Comparison of ENCODE assay signal across 10 cellular contexts in genomic region chr19:18174983-18175382, GRCh38. TPM values are rescaled to one million over a fixed set of nuclear protein-coding genes. Genes with fewer than 3 reads are reported as not detected.
A peak's percentile ranks its signal among the peaks of the same experiment; 100 is the strongest.
DNase-seq lines count a peak whose midpoint lies in the region; ATAC-seq, FAIRE-seq and TF ChIP-seq lines count a peak whose summit lies in the region.
"Had no signal": no experiment of that assay in that cellular context is flagged by ENCODE, and none has a peak within 500 bp of the region (broad histone marks: within the 10 kb centered on the region; RNA-seq: fewer than 3 reads in every experiment).

No MANE protein-coding gene starts in this region.

- H3K27ac ChIP-seq in A549 (no peak overlapping the region), lung (ENCODE audit: low read depth in 1 of 2, low read length in 1 of 2) (no peak overlapping the region)

- TF ChIP-seq POLR2A in A549 (IDR thresholded peaks at IDR 0.05; ENCODE audit: low read length) (no peak), GM12892 (IDR thresholded peaks at IDR 0.05; ENCODE audit: low read depth, low read length) (no peak; the same call in 1 of the 2 replicates)

- peak overlapping the region; percentile 94 for H3K4me3 Mint-ChIP-seq in activated T-helper 17 cell treated with anti-CD3 and anti-CD28 coated beads, Interleukin-2, amount 50 U/mL, for 72 hours

- H3K36me3 Mint-ChIP-seq in activated T-helper 17 cell treated with anti-CD3 and anti-CD28 coated beads, Interleukin-2, amount 50 U/mL, for 72 hours (ENCODE audit: low read depth) = peaks cover 28% of the 10 kb centered on the region

- peak overlapping the region; percentile 99; the same call in 1 of the 3 replicates for H3K4me2 ChIP-seq in A549

- H3K4me1 Mint-ChIP-seq in activated T-helper 17 cell treated with anti-CD3 and anti-CD28 coated beads, Interleukin-2, amount 50 U/mL, for 72 hours = no peaks in the 10 kb centered on the region

- H3K4me3 ChIP-seq in A549 = no peak overlapping the region
- H3K4me3 ChIP-seq in lung = peak overlapping the region; percentile 24

- H3K9me3 Mint-ChIP-seq in activated T-helper 17 cell treated with anti-CD3 and anti-CD28 coated beads, Interleukin-2, amount 50 U/mL, for 72 hours = no peaks in the 10 kb centered on the region

- TF ChIP-seq EP300 in A549 (IDR thresholded peaks at IDR 0.05) = no peak

- no peak overlapping the region for H3K27ac Mint-ChIP-seq in activated T-helper 17 cell treated with anti-CD3 and anti-CD28 coated beads, Interleukin-2, amount 50 U/mL, for 72 hours

- no peak for DNase-seq in A549 (ENCODE audit: low read depth in 1 of 2, low spot score in 1 of 2)
- DNase-seq in GM12892 (ENCODE audit: insufficient read length) = no peak
- DNase-seq in lung (ENCODE audit: low spot score) = no peak
- DNase-seq in AG08396 (ENCODE audit: low spot score) = no peak
- no peak for DNase-seq in MV-4-11 (lab: John Stamatoyannopoulos, UW)
- DNase-seq: Kasumi-1, midbrain had no signal

- TF ChIP-seq RAD21 in A549 (conservative IDR thresholded peaks at IDR 0.05 in 1 of 2, IDR thresholded peaks at IDR 0.05 in 1 of 2) = no peak

- H3K27me3 Mint-ChIP-seq in activated T-helper 17 cell treated with anti-CD3 and anti-CD28 coated beads, Interleukin-2, amount 50 U/mL, for 72 hours = no peaks in the 10 kb centered on the region

- CTCF ChIA-PET in A549 (lab: Yijun Ruan, JAX) = interaction anchor here (0.5 to 2.0 kb wide), 3 partner anchors 13 to 305 kb away, joined by 3 to 8 read pairs (median 5); no protein-coding TSS in a partner anchor

- WGBS in A549 (ENCODE audit: missing lambda C conversion rate) = 97% methylated on average over 6 of the region's 11 CpGs
- WGBS in lung, 2 donors = 85 to 93% methylated on average over 11 of the region's 11 CpGs

- peaks cover 0 to 12% of the 10 kb centered on the region in 2 donors for H3K36me3 ChIP-seq in lung (ENCODE audit: control insufficient read depth in 2 of 2, insufficient read depth in 2 of 2, low read length in 2 of 2)

- no peaks in the 10 kb centered on the region for H3K27me3 ChIP-seq in lung (ENCODE audit: control insufficient read depth, insufficient read depth)

- peaks cover 4% of the 10 kb centered on the region; the same call in 1 of the 3 replicates for H3K4me1 ChIP-seq in A549
- H3K4me1 ChIP-seq in lung (ENCODE audit: control insufficient read depth in 2 of 2, insufficient read depth in 2 of 2, low read length in 2 of 2) = peaks cover 0 to 6% of the 10 kb centered on the region in 2 donors

- no peak for TF ChIP-seq CTCF in A549 (IDR thresholded peaks at IDR 0.05)
- TF ChIP-seq CTCF in lung (IDR thresholded peaks at IDR 0.05; ENCODE audit: control extremely low read depth, extremely low read depth) = no peak

- no peak for ATAC-seq in A549
- no peak for ATAC-seq in activated T-helper 17 cell treated with anti-CD3 and anti-CD28 coated beads, Interleukin-2, amount 50 U/mL, for 72 hours (replicated peaks)
- ATAC-seq in lung (ENCODE audit: insufficient read depth, low FRiP score) = no peak
- no peak for ATAC-seq in GM18867 (IDR thresholded peaks at IDR 0.05; ENCODE audit: unreplicated experiment)
- ATAC-seq in HG03097 (IDR thresholded peaks at IDR 0.05; ENCODE audit: low FRiP score, unreplicated experiment) = no peak

- H3K9me3 ChIP-seq in A549 = no peaks in the 10 kb centered on the region
- H3K9me3 ChIP-seq in lung (ENCODE audit: control insufficient read depth in 2 of 2, insufficient read depth in 1 of 2, low read length in 1 of 2) = no peaks in the 10 kb centered on the region

- FAIRE-seq in A549 (lab: Jason Lieb, UNC) (no peak), GM12892 (lab: Jason Lieb, UNC) (peak; percentile 48)

- POLR2A ChIA-PET in A549 (lab: Yijun Ruan, JAX) = interaction anchor here (0.6 kb wide), 1 partner anchor 14 kb away, joined by 3 read pairs; no protein-coding TSS in a partner anchor

TF ChIP-seq in A549, 52 proteins besides CTCF, POLR2A, EP300 and RAD21:
- no peak for TF ChIP-seq RARB (CRISPR knock-in tag; IDR thresholded peaks at IDR 0.05)
- TF ChIP-seq KDM1A (IDR thresholded peaks at IDR 0.05; ENCODE audit: low read depth) = no peak
- TF ChIP-seq CEBPB (IDR thresholded peaks at IDR 0.05) = no peak
- TF ChIP-seq ESRRA (IDR thresholded peaks at IDR 0.05; ENCODE audit: borderline replicate concordance, low read length) = no peak
- TF ChIP-seq HOXA7 (CRISPR knock-in tag; IDR thresholded peaks at IDR 0.05) = no peak
- TF ChIP-seq, protein P1, sequence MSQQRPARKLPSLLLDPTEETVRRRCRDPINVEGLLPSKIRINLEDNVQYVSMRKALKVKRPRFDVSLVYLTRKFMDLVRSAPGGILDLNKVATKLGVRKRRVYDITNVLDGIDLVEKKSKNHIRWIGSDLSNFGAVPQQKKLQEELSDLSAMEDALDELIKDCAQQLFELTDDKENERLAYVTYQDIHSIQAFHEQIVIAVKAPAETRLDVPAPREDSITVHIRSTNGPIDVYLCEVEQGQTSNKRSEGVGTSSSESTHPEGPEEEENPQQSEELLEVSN (IDR thresholded peaks at IDR 0.05; ENCODE audit: borderline replicate concordance, low read depth) = no peak
- TF ChIP-seq FOSB (CRISPR knock-in tag; IDR thresholded peaks at IDR 0.05) = no peak
- TF ChIP-seq JUN (IDR thresholded peaks at IDR 0.05) = no peak
- TF ChIP-seq CHD2 (IDR thresholded peaks at IDR 0.05; ENCODE audit: low read length, partially characterized antibody) = no peak
- TF ChIP-seq HOXB13 (CRISPR knock-in tag; IDR thresholded peaks at IDR 0.05; ENCODE audit: low read depth) = no peak
- TF ChIP-seq FOXS1 (CRISPR knock-in tag; IDR thresholded peaks at IDR 0.05) = no peak

RNA-seq across cellular contexts. Expression of gene IFI30, which starts 1.4 kb away (rescaled TPM):
- polyA plus RNA-seq in A549 (2011; rRNA removed) (11.2 and 12.3 TPM in 2 replicates), A549 (2017; fragmentation: RNase III; extraction: RNeasy Plus Mini Kit Qiagen cat#74134 plus additional on column Dnase treatment) (13.5 to 19.8 TPM (median 16.8 TPM) in 3 replicates), lung (1,000 to 10,000 TPM in 1 of 2 donors, 100 to 1,000 TPM in 1; 440 to 1,883 TPM)
- polyA plus RNA-seq in A549 (2012; cell fraction: cytosol; rRNA removed) = 18.6 and 19.4 TPM in 2 replicates
- polyA plus RNA-seq in A549 (2012; cell fraction: nucleus; rRNA removed) = 25.4 and 27.4 TPM in 2 replicates
- 11.9 and 12.8 TPM in 2 replicates for polyA minus RNA-seq in A549 (2011; rRNA and poly(A)+ RNA removed)
- polyA plus RNA-seq in GM12892 (2012; ENCODE audit: missing spikeins) = 309 TPM
- 10 to 100 TPM; 51.7 to 81.1 TPM for total RNA-seq in activated T-helper 17 cell treated with anti-CD3 and anti-CD28 coated beads, Interleukin-2, amount 50 U/mL, for 72 hours
- total RNA-seq in lung = 100 to 1,000 TPM; 205 to 612 TPM

RNA-seq across cellular contexts. Expression of gene MPV17L2, which starts 18.0 kb away (rescaled TPM):
- 8.3 and 11.4 TPM in 2 replicates for polyA plus RNA-seq in A549 (2011; rRNA removed)
- polyA plus RNA-seq in A549 (2012; cell fraction: cytosol; rRNA removed) = 21.3 and 27.1 TPM in 2 replicates
- polyA plus RNA-seq in A549 (2012; cell fraction: nucleus; rRNA removed) = 11.6 and 15.3 TPM in 2 replicates
- polyA plus RNA-seq in A549 (2017; fragmentation: RNase III; extraction: RNeasy Plus Mini Kit Qiagen cat#74134 plus additional on column Dnase treatment) = 12.2 to 13.9 TPM (median 12.3 TPM) in 3 replicates
- 11.7 and 13.5 TPM in 2 replicates for polyA minus RNA-seq in A549 (2011; rRNA and poly(A)+ RNA removed)
- 7.1 TPM for polyA plus RNA-seq in GM12892 (2012; ENCODE audit: missing spikeins)
- total RNA-seq in activated T-helper 17 cell treated with anti-CD3 and anti-CD28 coated beads, Interleukin-2, amount 50 U/mL, for 72 hours = 10 to 100 TPM in 1 of 2 donors, 1 to 10 TPM in 1; 4.2 to 12.0 TPM
- 10 to 100 TPM in 1 of 2 donors, 1 to 10 TPM in 1; 3.2 to 13.7 TPM for total RNA-seq in lung
- 10 to 100 TPM; 22.7 to 28.0 TPM for polyA plus RNA-seq in lung

RNA-seq across cellular contexts. Expression of gene PIK3R2, which starts 22.0 kb away (rescaled TPM):
- polyA plus RNA-seq in A549 (2011; rRNA removed) (5.3 and 6.7 TPM in 2 replicates), A549 (2017; fragmentation: RNase III; extraction: RNeasy Plus Mini Kit Qiagen cat#74134 plus additional on column Dnase treatment) (8.3 to 12.4 TPM (median 9.3 TPM) in 3 replicates), lung (10 to 100 TPM in 1 of 2 donors, 1 to 10 TPM in 1; 7.0 to 18.4 TPM)
- polyA plus RNA-seq in A549 (2012; cell fraction: cytosol; rRNA removed) = 8.3 and 12.6 TPM in 2 replicates
- polyA plus RNA-seq in A549 (2012; cell fraction: nucleus; rRNA removed) = 13.9 and 20.4 TPM in 2 replicates
- polyA minus RNA-seq in A549 (2011; rRNA and poly(A)+ RNA removed) = 4.8 and 7.7 TPM in 2 replicates
- 4.0 TPM for polyA plus RNA-seq in GM12892 (2012; ENCODE audit: missing spikeins)
- 10 to 100 TPM; 13.0 to 21.8 TPM for total RNA-seq in activated T-helper 17 cell treated with anti-CD3 and anti-CD28 coated beads, Interleukin-2, amount 50 U/mL, for 72 hours
- 10 to 100 TPM; 22.3 to 36.2 TPM for total RNA-seq in lung

RNA-seq across cellular contexts. Expression of gene RAB3A, which starts 28.9 kb away (rescaled TPM):
- polyA plus RNA-seq in A549 (2011; rRNA removed) (0.39 and 1.0 TPM in 2 replicates), A549 (2017; fragmentation: RNase III; extraction: RNeasy Plus Mini Kit Qiagen cat#74134 plus additional on column Dnase treatment) (1.0 to 1.6 TPM (median 1.4 TPM) in 3 replicates), lung (1 to 10 TPM; 1.1 to 1.5 TPM)
- polyA plus RNA-seq in A549 (2012; cell fraction: cytosol; rRNA removed) = 1.8 and 2.2 TPM in 2 replicates
- 1.5 and 2.9 TPM in 2 replicates for polyA plus RNA-seq in A549 (2012; cell fraction: nucleus; rRNA removed)
- 4.0 and 4.3 TPM in 2 replicates for polyA minus RNA-seq in A549 (2011; rRNA and poly(A)+ RNA removed)
- 2.2 TPM for polyA plus RNA-seq in GM12892 (2012; ENCODE audit: missing spikeins)
- 1 to 10 TPM; 7.2 to 9.5 TPM for total RNA-seq in activated T-helper 17 cell treated with anti-CD3 and anti-CD28 coated beads, Interleukin-2, amount 50 U/mL, for 72 hours
- 1 to 10 TPM; 3.1 to 6.7 TPM for total RNA-seq in lung

RNA-seq across cellular contexts. Expression of gene PDE4C, which starts 51.3 kb away (rescaled TPM):
- 0.25 and 0.54 TPM in 2 replicates for polyA plus RNA-seq in A549 (2011; rRNA removed)
- polyA plus RNA-seq in A549 (2012; cell fraction: cytosol; rRNA removed) = 0.33 and 0.53 TPM in 2 replicates
- polyA plus RNA-seq in A549 (2012; cell fraction: nucleus; rRNA removed) = 2.6 and 3.3 TPM in 2 replicates
- 0.34 to 0.65 TPM (median 0.55 TPM) in 3 replicates for polyA plus RNA-seq in A549 (2017; fragmentation: RNase III; extraction: RNeasy Plus Mini Kit Qiagen cat#74134 plus additional on column Dnase treatment)
- 0.21 TPM in 1 of 2 replicates, not detected in the other for polyA minus RNA-seq in A549 (2011; rRNA and poly(A)+ RNA removed)
- polyA plus RNA-seq in GM12892 (2012; ENCODE audit: missing spikeins) = 2.2 TPM
- 1 to 10 TPM in 1 of 2 donors, under 1 TPM in 1; 0.95 to 1.4 TPM for total RNA-seq in activated T-helper 17 cell treated with anti-CD3 and anti-CD28 coated beads, Interleukin-2, amount 50 U/mL, for 72 hours
- 10 to 100 TPM in 1 of 2 donors, 1 to 10 TPM in 1; 3.6 to 32.4 TPM for total RNA-seq in lung
- 1 to 10 TPM in 1 of 2 donors, under 1 TPM in 1; 0.32 to 4.8 TPM for polyA plus RNA-seq in lung
